Comparison of ENCODE assay signal across 10 cellular contexts in the genomic region with DNA sequence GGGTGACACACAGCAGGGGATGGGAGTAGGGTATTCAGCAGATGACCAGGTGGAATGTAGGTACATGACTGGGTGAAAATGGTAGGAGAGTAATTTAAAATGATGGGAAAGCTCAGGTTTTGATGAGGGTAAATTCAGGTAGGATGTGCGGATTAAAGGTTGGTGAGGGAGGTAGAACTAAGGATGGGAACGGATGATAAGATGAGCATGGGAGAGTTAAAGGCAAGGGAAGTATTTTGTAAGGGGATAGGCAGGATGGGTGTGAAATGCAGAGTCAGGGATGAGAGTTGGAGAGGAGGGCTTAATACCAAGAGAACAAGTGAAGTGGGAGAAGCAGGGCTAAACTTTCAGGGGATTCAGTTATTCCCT. TPM values are rescaled to one million over a fixed set of nuclear protein-coding genes. Genes with fewer than 3 reads are reported as not detected.
DNase-seq lines count a peak whose midpoint lies in the region; ATAC-seq and TF ChIP-seq lines count a peak whose summit lies in the region.
"Had no signal": no experiment of that assay in that cellular context is flagged by ENCODE, and none has a peak within 500 bp of the region (broad histone marks: within the 10 kb centered on the region; RNA-seq: fewer than 3 reads in every experiment).

No MANE protein-coding gene starts in this region.

- no peak overlapping the region for H3K4me3 Mint-ChIP-seq in CD14-positive monocyte

- H3K9ac ChIP-seq in HUES64 (ENCODE audit: low read depth, low read length) (no peak overlapping the region), duodenal mucosa (ENCODE audit: low read depth in 1 of 2, low read length in 2 of 2) (peak overlapping the region; percentile 89 to 97), neural cell (ENCODE audit: low read length) (no peak overlapping the region)

- H3K27me3 ChIP-seq in AG04450 (ENCODE audit: control insufficient read depth, insufficient read depth, low read length) (no peaks in the 10 kb centered on the region), HUES64 (ENCODE audit: insufficient read depth, low read length) (no peaks in the 10 kb centered on the region), duodenal mucosa (ENCODE audit: control insufficient read depth in 1 of 2, insufficient read depth in 2 of 2, low read length in 2 of 2) (no peaks in the 10 kb centered on the region), neural cell (ENCODE audit: insufficient read depth, low read depth, low read length) (no peaks in the 10 kb centered on the region)

- WGBS in HUES64 = 81% methylated on average over 2 of the region's 2 CpGs

- H3K27ac Mint-ChIP-seq in CD14-positive monocyte = no peak overlapping the region

- H4K20me1 ChIP-seq in neural cell (ENCODE audit: insufficient read depth) = no peaks in the 10 kb centered on the region

- POLR2A ChIA-PET in AG04450 (lab: Yijun Ruan, JAX) = interaction anchor here (1.2 to 4.2 kb wide), 5 partner anchors 26 to 57 kb away, joined by 3 to 58 read pairs (median 9); a partner anchor contains a TSS

- H3K79me2 ChIP-seq in neural cell (replicated peaks; ENCODE audit: insufficient read depth, low read length) = peaks cover 31% of the 10 kb centered on the region

- intact Hi-C loops in CD14-positive monocyte (cut with micrococcal nuclease) = loop anchor here (5.0 to 10.0 kb wide), 4 partner anchors 73 to 618 kb away; a partner anchor contains a TSS

- CTCF ChIA-PET in AG04450 (lab: Charles Lee) = interaction anchor here (0.5 to 5.8 kb wide), 10 partner anchors 8 to 237 kb away, joined by 3 to 30 read pairs (median 4); a partner anchor contains a TSS

- TF ChIP-seq RAD21 in neural cell (conservative IDR thresholded peaks at IDR 0.05) = no peak

- H3K9me3 ChIP-seq in AG04450 (ENCODE audit: control insufficient read depth, insufficient read depth, low read length) = no peaks in the 10 kb centered on the region; the same call in 1 of the 2 replicates
- H3K9me3 ChIP-seq in HUES64 (ENCODE audit: insufficient read depth, low read depth, low read length) = no peaks in the 10 kb centered on the region
- no peaks in the 10 kb centered on the region for H3K9me3 ChIP-seq in duodenal mucosa (ENCODE audit: control insufficient read depth in 1 of 2, low read length in 2 of 2)
- no peaks in the 10 kb centered on the region for H3K9me3 ChIP-seq in neural cell (ENCODE audit: low read length)

- no peak for DNase-seq in AG04450 (ENCODE audit: low read depth, low spot score)
- no peak for DNase-seq in CD14-positive monocyte (ENCODE audit: low spot score)
- no peak for DNase-seq in superior temporal gyrus (ENCODE audit: extremely low spot score)
- DNase-seq in activated T-cell treated with anti-CD3 and anti-CD28 coated beads, Interleukin-2, amount 50 U/mL, for 1 hour = no peak
- DNase-seq: activated CD4-positive, CD25-positive, alpha-beta regulatory T cell treated with anti-CD3 and anti-CD28 coated beads, Interleukin-2, amount 50 U/mL, for 72 hours; NCI-H2029 treated with DMSO at 0.1 percent for 48 hours had no signal

- H3F3A ChIP-seq in neural cell (ENCODE audit: insufficient read depth, low read length, poor library complexity, severe bottlenecking) = no peaks in the 10 kb centered on the region

- H3K9me2 ChIP-seq in neural cell (ENCODE audit: insufficient read depth, low read length) = no peaks in the 10 kb centered on the region

- peaks cover 54% of the 10 kb centered on the region for H3K4me1 ChIP-seq in HUES64 (ENCODE audit: insufficient read depth, low read length)
- peaks cover 66 to 69% of the 10 kb centered on the region in 2 donors for H3K4me1 ChIP-seq in duodenal mucosa (ENCODE audit: control insufficient read depth in 1 of 2, insufficient read depth in 2 of 2, low read length in 2 of 2)

- no peak for TF ChIP-seq CTCF in AG04450 (IDR thresholded peaks at IDR 0.05; ENCODE audit: low read depth, low read length)
- no peak for TF ChIP-seq CTCF in neural cell (IDR thresholded peaks at IDR 0.05; ENCODE audit: poor library complexity, severe bottlenecking)
- TF ChIP-seq CTCF in CD14-positive monocyte (IDR thresholded peaks at IDR 0.05) = no peak

- H3K27me3 Mint-ChIP-seq in CD14-positive monocyte (ENCODE audit: low read depth in 3 of 3) = peaks cover 0 to 3% (median 0%) of the 10 kb centered on the region in 3 donors

- H2AFZ ChIP-seq in neural cell (ENCODE audit: low read depth, low read length) = no peak overlapping the region

- TF ChIP-seq EP300 in neural cell (conservative IDR thresholded peaks at IDR 0.05; ENCODE audit: poor library complexity, severe bottlenecking) = no peak

- no peak for ATAC-seq in HG03139 (IDR thresholded peaks at IDR 0.05; ENCODE audit: unreplicated experiment)

- peaks cover 19% of the 10 kb centered on the region for H3K36me3 ChIP-seq in HUES64 (ENCODE audit: insufficient read depth, low read length)
- H3K36me3 ChIP-seq in duodenal mucosa (ENCODE audit: control insufficient read depth in 1 of 2, insufficient read depth in 2 of 2, low read length in 2 of 2) = peaks cover 6 to 14% of the 10 kb centered on the region in 2 donors
- no peaks in the 10 kb centered on the region for H3K36me3 ChIP-seq in neural cell (ENCODE audit: insufficient read depth, low read length)

- H3K4me1 Mint-ChIP-seq in CD14-positive monocyte = peaks cover 14% of the 10 kb centered on the region

- H3K27ac ChIP-seq in AG04450 (ENCODE audit: low read depth, low read length) = peak overlapping the region; percentile 80
- H3K27ac ChIP-seq in HUES64 (ENCODE audit: low read depth, low read length) = peak overlapping the region; percentile 26; the same call in 1 of the 2 replicates
- H3K27ac ChIP-seq in duodenal mucosa (ENCODE audit: low read depth, low read length) = peak overlapping the region; percentile 97
- no peak overlapping the region for H3K27ac ChIP-seq in neural cell (ENCODE audit: low read length)

- H3K9me3 Mint-ChIP-seq in CD14-positive monocyte = no peaks in the 10 kb centered on the region

- peaks cover 24 to 31% of the 10 kb centered on the region in 2 donors for H3K36me3 Mint-ChIP-seq in CD14-positive monocyte

- peak overlapping the region; percentile 25 for H3K4me2 ChIP-seq in neural cell (ENCODE audit: low read length)

- H3K4me3 ChIP-seq in AG04450 (ENCODE audit: low read depth, low read length) (peak overlapping the region; percentile 98), HUES64 (ENCODE audit: low read length) (peak overlapping the region; percentile 88), duodenal mucosa (ENCODE audit: low read depth in 1 of 2, low read length in 2 of 2) (peak overlapping the region; percentile 89 to 93), neural cell (ENCODE audit: low read length) (peak overlapping the region; percentile 81)

TF ChIP-seq in neural cell, 6 proteins besides CTCF, POLR2A, EP300 and RAD21 (continues in another document):
- TF ChIP-seq MXI1 (conservative IDR thresholded peaks at IDR 0.05; ENCODE audit: poor library complexity, severe bottlenecking) = no peak
- no peak for TF ChIP-seq POLR2AphosphoS5 (IDR thresholded peaks at IDR 0.05)
- TF ChIP-seq SMC3 (conservative IDR thresholded peaks at IDR 0.05; ENCODE audit: poor library complexity) = no peak

RNA-seq across cellular contexts. Expression of a gene that starts 1.5 kb away (rescaled TPM):
- polyA plus RNA-seq in AG04450 (2011; rRNA removed) (165 and 224 TPM in 2 replicates), neural cell (7.1 and 9.0 TPM in 2 replicates), CD14-positive monocyte (10 to 100 TPM; 46.6 to 93.0 TPM)
- polyA minus RNA-seq in AG04450 (2011; rRNA and poly(A)+ RNA removed) = 900 and 1,135 TPM in 2 replicates
- polyA plus RNA-seq in HUES64 (2013, experiment 1 of 2) = 38.5 TPM
- 48.8 TPM for polyA plus RNA-seq in HUES64 (2013, experiment 2 of 2)
- polyA minus RNA-seq in neural cell = 11.9 and 13.7 TPM in 2 replicates

RNA-seq across cellular contexts. Expression of a gene that starts 2.0 kb away (rescaled TPM):
- polyA plus RNA-seq in AG04450 (2011; rRNA removed) = 51.1 and 58.1 TPM in 2 replicates
- polyA minus RNA-seq in AG04450 (2011; rRNA and poly(A)+ RNA removed) = 32.5 and 41.9 TPM in 2 replicates
- 22.6 TPM for polyA plus RNA-seq in HUES64 (2013, experiment 1 of 2)
- polyA plus RNA-seq in HUES64 (2013, experiment 2 of 2) = 20.9 TPM
- 88.4 and 92.9 TPM in 2 replicates for polyA plus RNA-seq in neural cell
- 49.9 and 50.9 TPM in 2 replicates for polyA minus RNA-seq in neural cell
- polyA plus RNA-seq in CD14-positive monocyte = 10 to 100 TPM; 32.2 to 38.7 TPM

RNA-seq across cellular contexts. Expression of a gene that starts 18.6 kb away (rescaled TPM):
- polyA plus RNA-seq in AG04450 (2011; rRNA removed) (32.9 and 34.7 TPM in 2 replicates), neural cell (102 and 113 TPM in 2 replicates), CD14-positive monocyte (10 to 100 TPM; 18.1 to 26.4 TPM)
- polyA minus RNA-seq in AG04450 (2011; rRNA and poly(A)+ RNA removed) = 37.4 and 47.3 TPM in 2 replicates
- 55.4 TPM for polyA plus RNA-seq in HUES64 (2013, experiment 1 of 2)
- polyA plus RNA-seq in HUES64 (2013, experiment 2 of 2) = 58.4 TPM
- 66.0 and 79.1 TPM in 2 replicates for polyA minus RNA-seq in neural cell

RNA-seq across cellular contexts. Expression of a gene that starts 18.6 kb away (rescaled TPM):
- polyA plus RNA-seq in AG04450 (2011; rRNA removed) (20.2 and 20.7 TPM in 2 replicates), neural cell (8.1 and 9.9 TPM in 2 replicates), CD14-positive monocyte (1 to 10 TPM; 2.3 to 3.3 TPM)
- polyA minus RNA-seq in AG04450 (2011; rRNA and poly(A)+ RNA removed) = 26.2 and 29.1 TPM in 2 replicates
- 10.1 TPM for polyA plus RNA-seq in HUES64 (2013, experiment 1 of 2)
- polyA plus RNA-seq in HUES64 (2013, experiment 2 of 2) = 12.2 TPM
- polyA minus RNA-seq in neural cell = 20.2 and 24.9 TPM in 2 replicates

RNA-seq across cellular contexts. Expression of a gene that starts 23.6 kb away (rescaled TPM):
- polyA plus RNA-seq in AG04450 (2011; rRNA removed) (not detected in 2 replicates), neural cell (not detected in 2 replicates), CD14-positive monocyte (not detected)
- not detected in 2 replicates for polyA minus RNA-seq in AG04450 (2011; rRNA and poly(A)+ RNA removed)
- not detected for polyA plus RNA-seq in HUES64 (2013, experiment 1 of 2)
- polyA plus RNA-seq in HUES64 (2013, experiment 2 of 2) = not detected
- not detected in 2 replicates for polyA minus RNA-seq in neural cell

Comparison
In these comparisons a context has a peak if more than half of its experiments do, and no peak if none do; other contexts are left out.
1. H3K9ac ChIP-seq: peak in duodenal mucosa (2 of 2); none in HUES64 (single experiment) and neural cell (single experiment).
2. Peak in every context shown above with its lines, with median percentiles within 50 percentile points of each other: H3K4me3 ChIP-seq.